Comparison of ENCODE assay signal across 1 cellular context in the genomic region with DNA sequence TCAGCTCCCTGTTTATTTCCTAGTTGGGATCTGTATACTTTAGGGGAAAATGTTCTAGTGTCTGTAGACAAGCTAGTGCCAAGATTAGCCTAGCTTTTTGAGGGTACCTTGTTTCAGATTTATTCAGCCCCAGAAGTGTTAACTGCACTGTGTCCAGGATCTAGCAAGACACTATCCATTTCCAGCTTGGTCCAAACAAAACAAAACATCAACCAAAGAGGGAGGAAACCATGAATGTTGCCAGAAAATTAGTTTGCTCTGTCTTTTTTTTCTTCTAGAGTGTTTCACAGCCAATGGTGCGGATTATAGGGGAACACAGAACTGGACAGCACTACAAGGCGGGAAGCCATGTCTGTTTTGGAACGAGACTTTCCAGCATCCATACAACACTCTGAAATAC.
TF ChIP-seq lines count a peak whose summit lies in the region.

No MANE protein-coding gene starts in this region.

TF ChIP-seq in IMR-90, 13 proteins besides CTCF, POLR2A, EP300 and RAD21:
- no peak for TF ChIP-seq MAFK (IDR thresholded peaks at IDR 0.05; ENCODE audit: low read depth, low read length)
- TF ChIP-seq MXI1 (IDR thresholded peaks at IDR 0.05; ENCODE audit: borderline replicate concordance, low read depth, low read length), result no peak
- TF ChIP-seq, protein P1, sequence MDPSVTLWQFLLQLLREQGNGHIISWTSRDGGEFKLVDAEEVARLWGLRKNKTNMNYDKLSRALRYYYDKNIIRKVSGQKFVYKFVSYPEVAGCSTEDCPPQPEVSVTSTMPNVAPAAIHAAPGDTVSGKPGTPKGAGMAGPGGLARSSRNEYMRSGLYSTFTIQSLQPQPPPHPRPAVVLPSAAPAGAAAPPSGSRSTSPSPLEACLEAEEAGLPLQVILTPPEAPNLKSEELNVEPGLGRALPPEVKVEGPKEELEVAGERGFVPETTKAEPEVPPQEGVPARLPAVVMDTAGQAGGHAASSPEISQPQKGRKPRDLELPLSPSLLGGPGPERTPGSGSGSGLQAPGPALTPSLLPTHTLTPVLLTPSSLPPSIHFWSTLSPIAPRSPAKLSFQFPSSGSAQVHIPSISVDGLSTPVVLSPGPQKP (IDR thresholded peaks at IDR 0.05; ENCODE audit: borderline replicate concordance, low read depth, low read length), result no peak
- TF ChIP-seq BHLHE40 (IDR thresholded peaks at IDR 0.05; ENCODE audit: low read depth, low read length), result no peak
- no peak for TF ChIP-seq CHD1 (IDR thresholded peaks at IDR 0.05; ENCODE audit: low read depth, low read length)
- no peak for TF ChIP-seq MAZ (IDR thresholded peaks at IDR 0.05; ENCODE audit: borderline replicate concordance, low read depth, low read length)
- no peak for TF ChIP-seq SMC3 (IDR thresholded peaks at IDR 0.05; ENCODE audit: low read depth, low read length)
- no peak for TF ChIP-seq FOS (IDR thresholded peaks at IDR 0.05; ENCODE audit: low read depth, low read length)
- TF ChIP-seq, protein P2, sequence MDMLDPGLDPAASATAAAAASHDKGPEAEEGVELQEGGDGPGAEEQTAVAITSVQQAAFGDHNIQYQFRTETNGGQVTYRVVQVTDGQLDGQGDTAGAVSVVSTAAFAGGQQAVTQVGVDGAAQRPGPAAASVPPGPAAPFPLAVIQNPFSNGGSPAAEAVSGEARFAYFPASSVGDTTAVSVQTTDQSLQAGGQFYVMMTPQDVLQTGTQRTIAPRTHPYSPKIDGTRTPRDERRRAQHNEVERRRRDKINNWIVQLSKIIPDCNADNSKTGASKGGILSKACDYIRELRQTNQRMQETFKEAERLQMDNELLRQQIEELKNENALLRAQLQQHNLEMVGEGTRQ (IDR thresholded peaks at IDR 0.05; ENCODE audit: low read depth, low read length), result no peak
- TF ChIP-seq RCOR1 (IDR thresholded peaks at IDR 0.05; ENCODE audit: insufficient replicate concordance, low read length), result no peak
- no peak for TF ChIP-seq NFE2L2 (IDR thresholded peaks at IDR 0.05; ENCODE audit: low read depth, low read length)
- no peak for TF ChIP-seq CEBPB (IDR thresholded peaks at IDR 0.05; ENCODE audit: low read depth, low read length)
- TF ChIP-seq RFX5 (IDR thresholded peaks at IDR 0.05; ENCODE audit: low read depth, low read length), result no peak
